In genomic region chr15:72034859-72035650, GRCh38 we compare ENCODE assay signal across 20 cellular contexts.
DNase-seq lines count a peak whose midpoint lies in the region; ATAC-seq and TF ChIP-seq lines count a peak whose summit lies in the region.
"Had no signal": no experiment of that assay in that cellular context is flagged by ENCODE, and none has a peak within 500 bp of the region (broad histone marks: within the 10 kb centered on the region; RNA-seq: fewer than 3 reads in every experiment).

No MANE protein-coding gene starts in this region.

- TF ChIP-seq CTCF in fibroblast of villous mesenchyme (IDR thresholded peaks at IDR 0.05; ENCODE audit: insufficient read depth, low read depth, low read length) = no peak
- no peak for TF ChIP-seq CTCF in MCF 10A (IDR thresholded peaks at IDR 0.05; ENCODE audit: unreplicated experiment)

- H3K9me3 Mint-ChIP-seq in MCF 10A (ENCODE audit: unreplicated experiment) = no peaks in the 10 kb centered on the region

- H3K4me1 Mint-ChIP-seq in MCF 10A (ENCODE audit: insufficient read depth, unreplicated experiment) = no peaks in the 10 kb centered on the region
- H3K4me1 Mint-ChIP-seq: B cell had no signal

- no TSS peak for BruUV-seq in MCF 10A (replicated peaks; lab: Mats Ljungman, UMichigan)

- DNase-seq in HCEC 1CT (peak; percentile 68), M059J (ENCODE audit: low read depth) (peak; percentile 49), fibroblast of villous mesenchyme (ENCODE audit: low read depth) (peak; percentile 11), NCI-H187 treated with DMSO at 0.1 percent for 48 hours (lab: John Stamatoyannopoulos, UW) (no peak), MCF 10A (ENCODE audit: unreplicated experiment) (no peak)
- DNase-seq in activated T-cell treated with anti-CD3 and anti-CD28 coated beads, Interleukin-2, amount 50 U/mL, for 1 hour = no peak
- DNase-seq: CD8-positive, alpha-beta T cell; DMS 273 treated with DMSO at 0.1 percent for 48 hours; DMS79; KG1; NCI-H1092; NCI-H1436; NCI-H1930; NCI-H446 treated with DMSO at 0.1 percent for 48 hours; NCI-H526; NCI-H82; Right ventricle myocardium superior; RPMI8226 had no signal

- no peak for ATAC-seq in GM18868 (IDR thresholded peaks at IDR 0.05; ENCODE audit: unreplicated experiment)
- ATAC-seq: CD8-positive, alpha-beta T cell had no signal

- H3K4me3 Mint-ChIP-seq in MCF 10A (ENCODE audit: unreplicated experiment) = no peak overlapping the region
- H3K4me3 Mint-ChIP-seq: B cell; CD8-positive, alpha-beta T cell had no signal

- intact Hi-C loops in MCF 10A (cut with micrococcal nuclease) = no loop called here

- H3K27me3 Mint-ChIP-seq in MCF 10A (ENCODE audit: insufficient read depth, unreplicated experiment) = no peaks in the 10 kb centered on the region
- H3K27me3 Mint-ChIP-seq: B cell had no signal

- POLR2A ChIA-PET in MCF 10A (lab: Yijun Ruan, JAX) = interaction anchor here (0.9 to 1.0 kb wide), 2 partner anchors 23 to 27 kb away, joined by 3 read pairs; no protein-coding TSS in a partner anchor

- H3K4me3 ChIP-seq in fibroblast of villous mesenchyme (ENCODE audit: low read depth, low read length) = no peak overlapping the region

- H3K36me3 Mint-ChIP-seq in MCF 10A (ENCODE audit: insufficient read depth, unreplicated experiment) = peaks cover 17% of the 10 kb centered on the region

- CTCF ChIA-PET in MCF 10A (lab: Yijun Ruan, JAX) = interaction anchor here (0.8 kb wide), 1 partner anchor 40 kb away, joined by 3 read pairs; no protein-coding TSS in a partner anchor

- no peak overlapping the region for H3K27ac Mint-ChIP-seq in MCF 10A (ENCODE audit: low read depth, unreplicated experiment)
- H3K27ac Mint-ChIP-seq: B cell; CD8-positive, alpha-beta T cell had no signal

Comparison
In these comparisons a context has a peak if more than half of its experiments do, and no peak if none do; other contexts are left out.
1. DNase-seq: peak in HCEC 1CT (single experiment), M059J (single experiment) and fibroblast of villous mesenchyme (single experiment); none in activated T-cell treated with anti-CD3 and anti-CD28 coated beads, Interleukin-2, amount 50 U/mL, for 1 hour (single experiment), NCI-H187 treated with DMSO at 0.1 percent for 48 hours (single experiment) and MCF 10A (single experiment).